In the genomic region with DNA sequence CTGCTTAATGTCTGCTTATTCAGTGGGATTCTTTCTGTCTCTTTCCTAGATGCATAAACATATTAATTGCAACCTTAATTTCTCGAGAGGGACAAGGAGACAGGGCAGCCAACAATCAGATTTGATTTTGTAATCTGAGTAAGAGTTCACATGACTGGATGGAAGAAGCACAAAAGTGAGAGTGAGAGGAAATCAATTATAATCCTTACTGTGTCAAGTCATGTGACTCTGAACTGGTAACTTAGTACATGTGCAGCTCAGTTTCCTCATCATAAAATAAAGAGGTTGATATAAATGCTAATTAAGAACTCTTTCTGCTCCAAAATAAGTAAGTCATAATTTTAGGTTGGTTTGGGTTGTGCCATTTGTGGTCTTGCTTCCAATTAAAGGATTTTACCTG, we compare ENCODE assay signal across 22 cellular contexts.
"Had no signal": no experiment of that assay in that cellular context is flagged by ENCODE, and none has a peak within 500 bp of the region (broad histone marks: within the 10 kb centered on the region; RNA-seq: fewer than 3 reads in every experiment).

No MANE protein-coding gene starts in this region.

- ATAC-seq: gastroesophageal sphincter; heart left ventricle; left lung; mucosa of descending colon; natural killer cell treated with Interleukin-12 subunit alpha and Interleukin-12 subunit beta and Interleukin-15 and Interleukin-18, amount 100 ng/mL, for 72 hours; right cardiac atrium; stimulated activated memory B cell treated with anti-CD40 and anti-IgM and Interleukin-4, amounts not matched to agents 10 μg/mL and 1 μg/mL and 100 μg/mL, for 72 hours; stimulated activated naive CD8-positive, alpha-beta T cell treated with anti-CD3 and anti-CD28 coated beads, Interleukin-15, Interleukin-2, amounts not matched to agents 100 U/mL and 50 U/mL, for 24 hours had no signal

- H3K27me3 ChIP-seq: dorsolateral prefrontal cortex, gastroesophageal sphincter, heart left ventricle, hepatocyte, left lung, sigmoid colon, testis, tibial artery had no signal

- DNase-seq: cortex of kidney; dorsolateral prefrontal cortex; effector CD4-positive, alpha-beta T cell; heart left ventricle; kidney; left lung; mesenchymal stem cell; mucosa of descending colon; naive B cell; nucleus accumbens; right cardiac atrium; sigmoid colon; stimulated activated CD4-positive, alpha-beta T cell treated with anti-CD3 and anti-CD28 coated beads, Interleukin-4, amount 100 ng/mL, for 4 hours; stimulated activated naive CD8-positive, alpha-beta T cell treated with anti-CD3 and anti-CD28 coated beads, Interleukin-15, Interleukin-2, amounts not matched to agents 100 U/mL and 50 U/mL, for 24 hours; substantia nigra; testis; tibial artery had no signal

- H3K9me3 ChIP-seq: gastroesophageal sphincter, left lung, mucosa of descending colon, prostate gland, sigmoid colon, testis, tibial artery had no signal

- H2AFZ ChIP-seq: hepatocyte had no signal

- H3K79me2 ChIP-seq: hepatocyte had no signal

- H3K4me1 ChIP-seq: gastroesophageal sphincter, heart left ventricle, left lung, prostate gland, sigmoid colon, testis, tibial artery had no signal

- FAIRE-seq: kidney had no signal

- H3K4me2 ChIP-seq: hepatocyte had no signal

- H3K4me3 ChIP-seq: dorsolateral prefrontal cortex, gastroesophageal sphincter, heart left ventricle, hepatocyte, left lung, mucosa of descending colon, prostate gland, sigmoid colon, testis, tibial artery had no signal

- H3K36me3 ChIP-seq: gastroesophageal sphincter, heart left ventricle, left lung, prostate gland, sigmoid colon, tibial artery had no signal

- H3K27ac ChIP-seq: dorsolateral prefrontal cortex, gastroesophageal sphincter, heart left ventricle, hepatocyte, left lung, prostate gland, sigmoid colon, testis, tibial artery had no signal
